In genomic region chr1:116203936-116204335, GRCh38 we compare ENCODE assay signal across 15 cellular contexts.
DNase-seq lines count a peak whose midpoint lies in the region; TF ChIP-seq lines count a peak whose summit lies in the region.
"Had no signal": no experiment of that assay in that cellular context is flagged by ENCODE, and none has a peak within 500 bp of the region (broad histone marks: within the 10 kb centered on the region; RNA-seq: fewer than 3 reads in every experiment).

No MANE protein-coding gene starts in this region.

- CTCF ChIA-PET in GM10248 (lab: Yijun Ruan, JAX): interaction anchor here (1.5 kb wide), 1 partner anchor 282 kb away, joined by 4 read pairs; no protein-coding TSS in a partner anchor

- H3K27ac ChIP-seq in VCaP: peak overlapping the region; percentile 81
- H3K27ac ChIP-seq: A549, BLaER1 had no signal

- H3K4me3 ChIP-seq in AG10803 (ENCODE audit: low read length) (no peak overlapping the region), foreskin fibroblast (ENCODE audit: low read depth in 1 of 2, low read length in 2 of 2) (no peak overlapping the region)
- H3K4me3 ChIP-seq: A549, BLaER1 had no signal

- DNase-seq in AG10803 (ENCODE audit: low read depth): peak; percentile 24
- DNase-seq in NCI-H1694 (lab: John Stamatoyannopoulos, UW): peak; percentile 44
- DNase-seq in foreskin fibroblast: peak; percentile 25 to 67
- no peak for DNase-seq in hippocampal formation (lab: John Stamatoyannopoulos, UW)
- no peak for DNase-seq in GM10248 (ENCODE audit: extremely low spot score)
- DNase-seq in NCI-H146 treated with DMSO at 0.1 percent for 48 hours (lab: John Stamatoyannopoulos, UW; ENCODE audit: unreplicated experiment): no peak
- DNase-seq in stimulated activated CD4-positive, alpha-beta T cell treated with anti-CD3 and anti-CD28 coated beads, Interleukin-2, amount 100 ng/mL, for 48 hours: no peak
- DNase-seq: CD8-positive, alpha-beta memory T cell; DMS79 treated with DMSO at 0.1 percent for 48 hours; NCI-H1417 treated with DMSO at 0.1 percent for 48 hours; RPMI8226; SIG-M5 had no signal

- POLR2A ChIA-PET in GM10248 (lab: Yijun Ruan, JAX): no interaction called here

- TF ChIP-seq CTCF in AG10803 (conservative IDR thresholded peaks at IDR 0.05; ENCODE audit: low read length): no peak
- TF ChIP-seq CTCF in VCaP (conservative IDR thresholded peaks at IDR 0.05): no peak
- TF ChIP-seq CTCF in foreskin fibroblast (IDR thresholded peaks at IDR 0.05; ENCODE audit: low read depth, low read length): no peak
- no peak for TF ChIP-seq CTCF in GM10248 (IDR thresholded peaks at IDR 0.05; ENCODE audit: control extremely low read depth, extremely low read depth, low read depth, missing control alignments)

Comparison
In these comparisons a context has a peak if more than half of its experiments do, and no peak if none do; other contexts are left out.
1. DNase-seq: peak in AG10803 (single experiment), NCI-H1694 (single experiment) and foreskin fibroblast (2 of 2); none in hippocampal formation (0 of 2), GM10248 (single experiment), NCI-H146 treated with DMSO at 0.1 percent for 48 hours (single experiment) and stimulated activated CD4-positive, alpha-beta T cell treated with anti-CD3 and anti-CD28 coated beads, Interleukin-2, amount 100 ng/mL, for 48 hours (0 of 2).